Comparison of ENCODE assay signal across 8 cellular contexts in the genomic region with DNA sequence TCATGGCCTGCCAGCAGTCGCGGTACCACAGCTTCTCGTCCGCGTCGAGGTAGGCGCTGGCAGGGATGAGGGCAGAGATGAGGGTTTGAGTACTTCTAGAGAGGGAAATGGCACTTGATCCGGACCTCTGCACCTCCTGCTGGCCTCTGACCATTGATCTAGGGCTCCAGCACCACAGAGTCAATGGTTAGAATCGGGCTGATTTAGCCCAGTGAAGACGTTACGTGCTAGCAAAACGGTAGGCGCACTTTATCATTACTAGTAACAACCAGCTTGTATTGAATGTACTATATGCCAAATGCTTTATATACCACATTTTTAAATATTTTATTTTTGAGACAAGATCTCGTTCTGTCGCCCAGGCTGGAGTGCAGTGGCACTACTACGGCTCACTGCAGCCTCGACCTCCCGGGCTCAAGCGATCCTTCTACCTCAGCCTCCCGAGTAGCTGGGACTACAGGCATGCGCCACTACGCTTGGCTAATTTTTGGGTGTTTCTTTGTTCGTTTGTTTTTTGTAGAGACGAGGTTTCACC. TPM values are rescaled to one million over a fixed set of nuclear protein-coding genes. Genes with fewer than 3 reads are reported as not detected.
A peak's percentile ranks its signal among the peaks of the same experiment; 100 is the strongest.
DNase-seq lines count a peak whose midpoint lies in the region; ATAC-seq, FAIRE-seq and TF ChIP-seq lines count a peak whose summit lies in the region.

No MANE protein-coding gene starts in this region.

- H3K4me1 ChIP-seq in HepG2 (ENCODE audit: insufficient read depth, low read length), result peaks cover 38% of the 10 kb centered on the region
- H3K4me1 ChIP-seq in tibial nerve, result peaks cover 0 to 28% (median 14%) of the 10 kb centered on the region in 4 donors

- BruUV-seq in HepG2 (replicated peaks; lab: Mats Ljungman, UMichigan), result no TSS peak

- peak overlapping the region; percentile 93 for H3K4me2 ChIP-seq in HepG2 (ENCODE audit: low read depth, low read length)

- TF ChIP-seq POLR2A in HepG2 (IDR thresholded peaks at IDR 0.05; ENCODE audit: insufficient read depth in 1 of 2, low read depth in 2 of 2, low read length in 2 of 2), result no peak
- TF ChIP-seq POLR2A in tibial nerve (IDR thresholded peaks at IDR 0.05), result no peak

- H3K4me1 Mint-ChIP-seq in activated naive CD4-positive, alpha-beta T cell treated with anti-CD3 and anti-CD28 coated beads, Interleukin-2, amount 10 ng/mL, durations not matched to agents 7 days and 5 days, result peaks cover 37% of the 10 kb centered on the region
- H3K4me1 Mint-ChIP-seq in activated naive CD8-positive, alpha-beta T cell treated with anti-CD3 and anti-CD28 coated beads for 36 hours, result peaks cover 35% of the 10 kb centered on the region

- H3K9me3 ChIP-seq in HepG2 (ENCODE audit: low read length), result no peaks in the 10 kb centered on the region
- H3K9me3 ChIP-seq in tibial nerve, result no peaks in the 10 kb centered on the region

- TF ChIP-seq CTCF in HepG2 (CRISPR knock-in tag; IDR thresholded peaks at IDR 0.05) (peak; percentile 50), tibial nerve (IDR thresholded peaks at IDR 0.05) (peak in 2 of 5 experiments; percentile 15 to 16)

- H3K36me3 Mint-ChIP-seq in activated naive CD4-positive, alpha-beta T cell treated with anti-CD3 and anti-CD28 coated beads, Interleukin-2, amount 10 ng/mL, durations not matched to agents 7 days and 5 days, result peaks cover 28% of the 10 kb centered on the region
- peaks cover 26% of the 10 kb centered on the region for H3K36me3 Mint-ChIP-seq in activated naive CD8-positive, alpha-beta T cell treated with anti-CD3 and anti-CD28 coated beads for 36 hours

- CTCF ChIA-PET in activated naive CD4-positive, alpha-beta T cell treated with anti-CD3 and anti-CD28 coated beads, Interleukin-2, amount 10 ng/mL, durations not matched to agents 7 days and 5 days (lab: Charles Lee), result interaction anchor here (0.6 to 2.4 kb wide), 6 partner anchors 8 to 135 kb away, joined by 3 to 14 read pairs (median 3); no protein-coding TSS in a partner anchor
- CTCF ChIA-PET in HepG2 (lab: Yijun Ruan, JAX; ENCODE audit: low intra/inter-chr PET ratio, low total read pairs), result interaction anchor here (1.3 to 1.8 kb wide), 2 partner anchors 9 to 135 kb away, joined by 4 to 11 read pairs; no protein-coding TSS in a partner anchor

- peak overlapping the region; percentile 89 for H3K4me3 Mint-ChIP-seq in activated naive CD4-positive, alpha-beta T cell treated with anti-CD3 and anti-CD28 coated beads, Interleukin-2, amount 10 ng/mL, durations not matched to agents 7 days and 5 days
- H3K4me3 Mint-ChIP-seq in activated naive CD8-positive, alpha-beta T cell treated with anti-CD3 and anti-CD28 coated beads for 36 hours, result peak overlapping the region; percentile 90

- peak overlapping the region; percentile 65 for H3K9ac ChIP-seq in HepG2 (ENCODE audit: insufficient read depth, low read depth, low read length)

- H3K27ac ChIP-seq in HepG2 (ENCODE audit: extremely low read length, insufficient read depth, low read length) (peak overlapping the region; percentile 50), tibial nerve (peak overlapping the region in 3 of 4 donors; percentile 67 to 90 (median 80))

- 5% methylated on average over 24 of the region's 24 CpGs for WGBS in HepG2 (ENCODE audit: low lambda C conversion rate)
- WGBS in tibial nerve, 2 donors, result 32 to 41% methylated on average over 17 to 23 of the region's 24 CpGs

- FAIRE-seq in HepG2 (lab: Jason Lieb, UNC), result peak; percentile 34

- no peaks in the 10 kb centered on the region; a peak in 1 of 5 replicates for H3K27me3 ChIP-seq in HepG2 (ENCODE audit: control insufficient read depth in 1 of 2, insufficient read depth in 2 of 2, low read length in 2 of 2)
- no peaks in the 10 kb centered on the region for H3K27me3 ChIP-seq in tibial nerve

- DNase-seq in activated naive CD4-positive, alpha-beta T cell treated with anti-CD3 and anti-CD28 coated beads, Interleukin-2, amount 10 ng/mL, durations not matched to agents 7 days and 5 days, result no peak
- no peak for DNase-seq in activated naive CD4-positive, alpha-beta T cell treated with Interleukin-2 at 50 U/mL for 16 hours
- no peak for DNase-seq in activated naive CD8-positive, alpha-beta T cell treated with anti-CD3 and anti-CD28 coated beads for 36 hours
- DNase-seq in HepG2 (ENCODE audit: low spot score), result no peak
- DNase-seq in tibial nerve (ENCODE audit: low spot score in 2 of 2), result no peak
- DNase-seq in iPS-NIHi7 (ENCODE audit: extremely low spot score), result no peak
- DNase-seq in NCI-H510A treated with DMSO at 0.1 percent for 48 hours (lab: John Stamatoyannopoulos, UW), result no peak

- in situ Hi-C loops in HepG2 (cut with HindIII; ENCODE audit: extremely low pct_ligation_motif_present, low pct_unique_long_range_greater_than_20kb), result loop anchor here (5.0 kb wide), 1 partner anchor 140 kb away; a partner anchor contains a TSS

- peaks cover 4% of the 10 kb centered on the region for H3K27me3 Mint-ChIP-seq in activated naive CD4-positive, alpha-beta T cell treated with anti-CD3 and anti-CD28 coated beads, Interleukin-2, amount 10 ng/mL, durations not matched to agents 7 days and 5 days
- H3K27me3 Mint-ChIP-seq in activated naive CD8-positive, alpha-beta T cell treated with anti-CD3 and anti-CD28 coated beads for 36 hours, result no peaks in the 10 kb centered on the region

- no peaks in the 10 kb centered on the region for H3K9me3 Mint-ChIP-seq in activated naive CD4-positive, alpha-beta T cell treated with anti-CD3 and anti-CD28 coated beads, Interleukin-2, amount 10 ng/mL, durations not matched to agents 7 days and 5 days
- H3K9me3 Mint-ChIP-seq in activated naive CD8-positive, alpha-beta T cell treated with anti-CD3 and anti-CD28 coated beads for 36 hours, result no peaks in the 10 kb centered on the region

- peaks cover 35% of the 10 kb centered on the region for H3K79me2 ChIP-seq in HepG2 (ENCODE audit: insufficient read depth, low read length)

- POLR2A ChIA-PET in HepG2 (lab: Yijun Ruan, JAX), result interaction anchor here (0.8 to 2.3 kb wide), 23 partner anchors 9 to 983 kb away, joined by 3 to 18 read pairs (median 5); a partner anchor contains a TSS

- no peak for TF ChIP-seq EP300 in HepG2 (IDR thresholded peaks at IDR 0.05; ENCODE audit: low read depth in 2 of 2, low read length in 2 of 2)
- TF ChIP-seq EP300 in HepG2 (CRISPR knock-in tag; IDR thresholded peaks at IDR 0.05; ENCODE audit: borderline replicate concordance), result no peak
- no peak for TF ChIP-seq EP300 in tibial nerve (IDR thresholded peaks at IDR 0.05)

- H3K36me3 ChIP-seq in HepG2 (replicated peaks in 1 of 2; ENCODE audit: control insufficient read depth in 1 of 2, insufficient read depth in 2 of 2, low read length in 2 of 2) (peaks cover 2 to 12% of the 10 kb centered on the region in 2 experiments; a peak in 4 of 5 replicates), tibial nerve (peaks cover 0 to 19% (median 0%) of the 10 kb centered on the region in 3 donors)

- ATAC-seq in HepG2, result peak; percentile 44
- ATAC-seq in activated CD4-positive, CD25-positive, alpha-beta regulatory T cell treated with anti-CD3 and anti-CD28 coated beads, Interleukin-2, amount 50 U/mL, for 24 hours, result no peak

- H2AFZ ChIP-seq in HepG2 (ENCODE audit: low read length), result peak overlapping the region; percentile 24

- intact Hi-C loops in HepG2 (cut with micrococcal nuclease; ENCODE audit: unreplicated experiment), result loop anchor here (2.0 to 5.0 kb wide), 2 partner anchors 90 to 134 kb away; a partner anchor contains a TSS

- H4K20me1 ChIP-seq in HepG2 (ENCODE audit: insufficient read depth, low read length), result peaks cover 2% of the 10 kb centered on the region; the same call in 1 of the 2 replicates

- peak overlapping the region; percentile 77 to 98 (median 92) for H3K4me3 ChIP-seq in HepG2 (replicated peaks in 1 of 3; ENCODE audit: insufficient read depth in 1 of 3, low read depth in 2 of 3, low read length in 3 of 3)
- peak overlapping the region; percentile 47 to 100 (median 94) for H3K4me3 ChIP-seq in tibial nerve

- H3K27ac Mint-ChIP-seq in activated naive CD4-positive, alpha-beta T cell treated with anti-CD3 and anti-CD28 coated beads, Interleukin-2, amount 10 ng/mL, durations not matched to agents 7 days and 5 days, result no peak overlapping the region
- peak overlapping the region; percentile 91 for H3K27ac Mint-ChIP-seq in activated naive CD8-positive, alpha-beta T cell treated with anti-CD3 and anti-CD28 coated beads for 36 hours

- peak; percentile 37; the same call in 1 of the 2 replicates for TF ChIP-seq RAD21 in HepG2 (CRISPR knock-in tag; IDR thresholded peaks at IDR 0.05)

RNA-seq across cellular contexts. Expression of a gene that starts 0.5 kb away (rescaled TPM):
- under 1 TPM; 0.70 to 0.72 TPM for total RNA-seq in activated naive CD8-positive, alpha-beta T cell treated with anti-CD3 and anti-CD28 coated beads for 36 hours
- total RNA-seq in HepG2 (2016; rRNA removed; fragmentation: Illumina TruSeq; extraction: Trizol) (0.10 and 0.86 TPM in 2 replicates), tibial nerve (1 to 10 TPM; 2.8 to 8.4 (median 4.0) TPM)
- total RNA-seq in HepG2 (2016; cell fraction: cytosol; rRNA removed; fragmentation: Illumina TruSeq; extraction: Trizol; ENCODE audit: low read depth), result 0.18 TPM in 1 of 2 replicates, not detected in the other
- 0.10 and 0.93 TPM in 2 replicates for total RNA-seq in HepG2 (2016; cell fraction: insoluble cytoplasmic fraction; rRNA removed; fragmentation: Illumina TruSeq; extraction: Trizol)
- 0.24 and 0.25 TPM in 2 replicates for total RNA-seq in HepG2 (2016; cell fraction: membrane; rRNA removed; fragmentation: Illumina TruSeq; extraction: Trizol)
- total RNA-seq in HepG2 (2016; cell fraction: nucleus; rRNA removed; fragmentation: Illumina TruSeq; extraction: Trizol), result 0.84 and 1.0 TPM in 2 replicates
- 0.37 and 0.61 TPM in 2 replicates for polyA plus RNA-seq in HepG2 (2011; rRNA removed)
- polyA plus RNA-seq in HepG2 (2011; cell fraction: cytosol; rRNA removed), result 0.09 and 0.17 TPM in 2 replicates
- 4.3 and 5.3 TPM in 2 replicates for polyA plus RNA-seq in HepG2 (2011; cell fraction: nucleus; rRNA removed)
- 0.23 and 0.63 TPM in 2 replicates for polyA plus RNA-seq in HepG2 (2012)
- 0.10 TPM in 1 of 2 replicates, not detected in the other for polyA plus RNA-seq in HepG2 (2016; cell fraction: cytosol; fragmentation: Illumina TruSeq; extraction: Trizol; ENCODE audit: low read depth)
- polyA plus RNA-seq in HepG2 (2016; cell fraction: insoluble cytoplasmic fraction; fragmentation: Illumina TruSeq; extraction: Trizol; ENCODE audit: low read depth), result 0.16 and 0.74 TPM in 2 replicates
- polyA plus RNA-seq in HepG2 (2016; cell fraction: membrane; fragmentation: Illumina TruSeq; extraction: Trizol; ENCODE audit: low read depth), result 0.08 TPM in 1 of 2 replicates, not detected in the other
- polyA plus RNA-seq in HepG2 (2016; cell fraction: nucleus; fragmentation: Illumina TruSeq; extraction: Trizol; ENCODE audit: insufficient read depth, low read depth), result 3.4 and 4.5 TPM in 2 replicates
- 0.06 and 0.37 TPM in 2 replicates for polyA minus RNA-seq in HepG2 (2011; rRNA and poly(A)+ RNA removed; ENCODE audit: low replicate concordance)
- not detected in 2 replicates for polyA minus RNA-seq in HepG2 (2011; cell fraction: cytosol; rRNA and poly(A)+ RNA removed)
- 0.39 and 2.0 TPM in 2 replicates for polyA minus RNA-seq in HepG2 (2011; cell fraction: nucleus; rRNA and poly(A)+ RNA removed)

RNA-seq across cellular contexts. Expression of a gene that starts 0.9 kb away (rescaled TPM):
- 10 to 100 TPM; 16.1 to 16.2 TPM for total RNA-seq in activated naive CD8-positive, alpha-beta T cell treated with anti-CD3 and anti-CD28 coated beads for 36 hours
- total RNA-seq in HepG2 (2016; rRNA removed; fragmentation: Illumina TruSeq; extraction: Trizol) (8.5 and 9.2 TPM in 2 replicates), tibial nerve (10 to 100 TPM in 3 of 4 donors, 1 to 10 TPM in 1; 8.1 to 19.5 (median 12.0) TPM)
- total RNA-seq in HepG2 (2016; cell fraction: cytosol; rRNA removed; fragmentation: Illumina TruSeq; extraction: Trizol; ENCODE audit: low read depth), result 2.6 and 3.0 TPM in 2 replicates
- 8.1 and 8.8 TPM in 2 replicates for total RNA-seq in HepG2 (2016; cell fraction: insoluble cytoplasmic fraction; rRNA removed; fragmentation: Illumina TruSeq; extraction: Trizol)
- 5.7 and 5.9 TPM in 2 replicates for total RNA-seq in HepG2 (2016; cell fraction: membrane; rRNA removed; fragmentation: Illumina TruSeq; extraction: Trizol)
- total RNA-seq in HepG2 (2016; cell fraction: nucleus; rRNA removed; fragmentation: Illumina TruSeq; extraction: Trizol), result 8.9 and 11.2 TPM in 2 replicates
- 22.7 and 24.5 TPM in 2 replicates for polyA plus RNA-seq in HepG2 (2011; rRNA removed)
- 9.5 and 10.5 TPM in 2 replicates for polyA plus RNA-seq in HepG2 (2011; cell fraction: cytosol; rRNA removed)
- polyA plus RNA-seq in HepG2 (2011; cell fraction: nucleus; rRNA removed), result 48.8 and 55.7 TPM in 2 replicates
- polyA plus RNA-seq in HepG2 (2012), result 11.9 and 17.0 TPM in 2 replicates
- polyA plus RNA-seq in HepG2 (2016; cell fraction: cytosol; fragmentation: Illumina TruSeq; extraction: Trizol; ENCODE audit: low read depth), result 1.5 and 1.6 TPM in 2 replicates
- polyA plus RNA-seq in HepG2 (2016; cell fraction: insoluble cytoplasmic fraction; fragmentation: Illumina TruSeq; extraction: Trizol; ENCODE audit: low read depth), result 8.5 and 11.6 TPM in 2 replicates
- polyA plus RNA-seq in HepG2 (2016; cell fraction: membrane; fragmentation: Illumina TruSeq; extraction: Trizol; ENCODE audit: low read depth), result 3.3 and 3.6 TPM in 2 replicates
- 29.7 and 31.1 TPM in 2 replicates for polyA plus RNA-seq in HepG2 (2016; cell fraction: nucleus; fragmentation: Illumina TruSeq; extraction: Trizol; ENCODE audit: insufficient read depth, low read depth)
- polyA minus RNA-seq in HepG2 (2011; rRNA and poly(A)+ RNA removed; ENCODE audit: low replicate concordance), result 28.0 and 40.9 TPM in 2 replicates
- 8.3 and 9.2 TPM in 2 replicates for polyA minus RNA-seq in HepG2 (2011; cell fraction: cytosol; rRNA and poly(A)+ RNA removed)
- 16.2 and 20.8 TPM in 2 replicates for polyA minus RNA-seq in HepG2 (2011; cell fraction: nucleus; rRNA and poly(A)+ RNA removed)

RNA-seq across cellular contexts. Expression of a gene that starts 34.9 kb away (rescaled TPM):
- total RNA-seq in activated naive CD8-positive, alpha-beta T cell treated with anti-CD3 and anti-CD28 coated beads for 36 hours, result 10 to 100 TPM; 45.9 to 47.5 TPM
- 53.4 and 53.8 TPM in 2 replicates for total RNA-seq in HepG2 (2016; rRNA removed; fragmentation: Illumina TruSeq; extraction: Trizol)
- 48.1 and 65.0 TPM in 2 replicates for total RNA-seq in HepG2 (2016; cell fraction: cytosol; rRNA removed; fragmentation: Illumina TruSeq; extraction: Trizol; ENCODE audit: low read depth)
- 54.0 and 55.5 TPM in 2 replicates for total RNA-seq in HepG2 (2016; cell fraction: insoluble cytoplasmic fraction; rRNA removed; fragmentation: Illumina TruSeq; extraction: Trizol)
- total RNA-seq in HepG2 (2016; cell fraction: membrane; rRNA removed; fragmentation: Illumina TruSeq; extraction: Trizol), result 91.2 and 112 TPM in 2 replicates
- 18.7 and 22.3 TPM in 2 replicates for total RNA-seq in HepG2 (2016; cell fraction: nucleus; rRNA removed; fragmentation: Illumina TruSeq; extraction: Trizol)
- polyA plus RNA-seq in HepG2 (2011; rRNA removed), result 44.2 and 45.5 TPM in 2 replicates
- 45.9 and 53.3 TPM in 2 replicates for polyA plus RNA-seq in HepG2 (2011; cell fraction: cytosol; rRNA removed)
- 22.1 and 23.2 TPM in 2 replicates for polyA plus RNA-seq in HepG2 (2011; cell fraction: nucleus; rRNA removed)
- polyA plus RNA-seq in HepG2 (2012), result 25.9 and 34.6 TPM in 2 replicates
- polyA plus RNA-seq in HepG2 (2016; cell fraction: cytosol; fragmentation: Illumina TruSeq; extraction: Trizol; ENCODE audit: low read depth), result 42.2 and 59.3 TPM in 2 replicates
- 50.1 and 54.2 TPM in 2 replicates for polyA plus RNA-seq in HepG2 (2016; cell fraction: insoluble cytoplasmic fraction; fragmentation: Illumina TruSeq; extraction: Trizol; ENCODE audit: low read depth)
- polyA plus RNA-seq in HepG2 (2016; cell fraction: membrane; fragmentation: Illumina TruSeq; extraction: Trizol; ENCODE audit: low read depth), result 66.6 and 83.2 TPM in 2 replicates
- 28.8 and 33.3 TPM in 2 replicates for polyA plus RNA-seq in HepG2 (2016; cell fraction: nucleus; fragmentation: Illumina TruSeq; extraction: Trizol; ENCODE audit: insufficient read depth, low read depth)
- polyA minus RNA-seq in HepG2 (2011; rRNA and poly(A)+ RNA removed; ENCODE audit: low replicate concordance), result 45.1 and 58.5 TPM in 2 replicates
- 26.7 and 28.4 TPM in 2 replicates for polyA minus RNA-seq in HepG2 (2011; cell fraction: cytosol; rRNA and poly(A)+ RNA removed)
- polyA minus RNA-seq in HepG2 (2011; cell fraction: nucleus; rRNA and poly(A)+ RNA removed), result 8.2 and 9.8 TPM in 2 replicates
- total RNA-seq in tibial nerve, result 10 to 100 TPM; 47.1 to 74.3 (median 60.9) TPM

RNA-seq across cellular contexts. Expression of a gene that starts 39.5 kb away (rescaled TPM):
- 100 to 1,000 TPM; 174 to 181 TPM for total RNA-seq in activated naive CD8-positive, alpha-beta T cell treated with anti-CD3 and anti-CD28 coated beads for 36 hours
- total RNA-seq in HepG2 (2016; rRNA removed; fragmentation: Illumina TruSeq; extraction: Trizol) (214 and 224 TPM in 2 replicates), tibial nerve (100 to 1,000 TPM in 2 of 4 donors, 10 to 100 TPM in 2; 54.4 to 137 (median 105) TPM)
- total RNA-seq in HepG2 (2016; cell fraction: cytosol; rRNA removed; fragmentation: Illumina TruSeq; extraction: Trizol; ENCODE audit: low read depth), result 79.7 and 100.0 TPM in 2 replicates
- total RNA-seq in HepG2 (2016; cell fraction: insoluble cytoplasmic fraction; rRNA removed; fragmentation: Illumina TruSeq; extraction: Trizol), result 209 and 229 TPM in 2 replicates
- total RNA-seq in HepG2 (2016; cell fraction: membrane; rRNA removed; fragmentation: Illumina TruSeq; extraction: Trizol), result 120 and 150 TPM in 2 replicates
- 79.9 and 90.1 TPM in 2 replicates for total RNA-seq in HepG2 (2016; cell fraction: nucleus; rRNA removed; fragmentation: Illumina TruSeq; extraction: Trizol)
- polyA plus RNA-seq in HepG2 (2011; rRNA removed), result 168 and 198 TPM in 2 replicates
- polyA plus RNA-seq in HepG2 (2011; cell fraction: cytosol; rRNA removed), result 212 and 299 TPM in 2 replicates
- 132 and 146 TPM in 2 replicates for polyA plus RNA-seq in HepG2 (2011; cell fraction: nucleus; rRNA removed)
- polyA plus RNA-seq in HepG2 (2012), result 140 and 216 TPM in 2 replicates
- polyA plus RNA-seq in HepG2 (2016; cell fraction: cytosol; fragmentation: Illumina TruSeq; extraction: Trizol; ENCODE audit: low read depth), result 108 and 138 TPM in 2 replicates
- 277 and 305 TPM in 2 replicates for polyA plus RNA-seq in HepG2 (2016; cell fraction: insoluble cytoplasmic fraction; fragmentation: Illumina TruSeq; extraction: Trizol; ENCODE audit: low read depth)
- polyA plus RNA-seq in HepG2 (2016; cell fraction: membrane; fragmentation: Illumina TruSeq; extraction: Trizol; ENCODE audit: low read depth), result 139 and 154 TPM in 2 replicates
- 173 and 182 TPM in 2 replicates for polyA plus RNA-seq in HepG2 (2016; cell fraction: nucleus; fragmentation: Illumina TruSeq; extraction: Trizol; ENCODE audit: insufficient read depth, low read depth)
- polyA minus RNA-seq in HepG2 (2011; rRNA and poly(A)+ RNA removed; ENCODE audit: low replicate concordance), result 366 and 394 TPM in 2 replicates
- 157 and 165 TPM in 2 replicates for polyA minus RNA-seq in HepG2 (2011; cell fraction: cytosol; rRNA and poly(A)+ RNA removed)
- 60.0 and 81.7 TPM in 2 replicates for polyA minus RNA-seq in HepG2 (2011; cell fraction: nucleus; rRNA and poly(A)+ RNA removed)

RNA-seq across cellular contexts. Expression of a gene that starts 40.3 kb away (rescaled TPM):
- 10 to 100 TPM; 42.2 to 42.4 TPM for total RNA-seq in activated naive CD8-positive, alpha-beta T cell treated with anti-CD3 and anti-CD28 coated beads for 36 hours
- 24.8 and 43.3 TPM in 2 replicates for total RNA-seq in HepG2 (2016; rRNA removed; fragmentation: Illumina TruSeq; extraction: Trizol)
- total RNA-seq in HepG2 (2016; cell fraction: cytosol; rRNA removed; fragmentation: Illumina TruSeq; extraction: Trizol; ENCODE audit: low read depth), result 11.2 and 11.7 TPM in 2 replicates
- total RNA-seq in HepG2 (2016; cell fraction: insoluble cytoplasmic fraction; rRNA removed; fragmentation: Illumina TruSeq; extraction: Trizol), result 22.8 and 43.9 TPM in 2 replicates
- total RNA-seq in HepG2 (2016; cell fraction: membrane; rRNA removed; fragmentation: Illumina TruSeq; extraction: Trizol), result 7.4 and 8.2 TPM in 2 replicates
- total RNA-seq in HepG2 (2016; cell fraction: nucleus; rRNA removed; fragmentation: Illumina TruSeq; extraction: Trizol), result 43.8 and 49.8 TPM in 2 replicates
- polyA plus RNA-seq in HepG2 (2011; rRNA removed), result 40.9 and 51.3 TPM in 2 replicates
- 17.4 and 28.9 TPM in 2 replicates for polyA plus RNA-seq in HepG2 (2011; cell fraction: cytosol; rRNA removed)
- 414 and 516 TPM in 2 replicates for polyA plus RNA-seq in HepG2 (2011; cell fraction: nucleus; rRNA removed)
- polyA plus RNA-seq in HepG2 (2012), result 22.1 and 28.1 TPM in 2 replicates
- 3.3 and 4.0 TPM in 2 replicates for polyA plus RNA-seq in HepG2 (2016; cell fraction: cytosol; fragmentation: Illumina TruSeq; extraction: Trizol; ENCODE audit: low read depth)
- 22.0 and 24.2 TPM in 2 replicates for polyA plus RNA-seq in HepG2 (2016; cell fraction: insoluble cytoplasmic fraction; fragmentation: Illumina TruSeq; extraction: Trizol; ENCODE audit: low read depth)
- polyA plus RNA-seq in HepG2 (2016; cell fraction: membrane; fragmentation: Illumina TruSeq; extraction: Trizol; ENCODE audit: low read depth), result 4.4 and 6.6 TPM in 2 replicates
- 153 and 170 TPM in 2 replicates for polyA plus RNA-seq in HepG2 (2016; cell fraction: nucleus; fragmentation: Illumina TruSeq; extraction: Trizol; ENCODE audit: insufficient read depth, low read depth)
- polyA minus RNA-seq in HepG2 (2011; rRNA and poly(A)+ RNA removed; ENCODE audit: low replicate concordance), result 38.6 and 47.8 TPM in 2 replicates
- polyA minus RNA-seq in HepG2 (2011; cell fraction: cytosol; rRNA and poly(A)+ RNA removed), result 8.8 and 11.4 TPM in 2 replicates
- polyA minus RNA-seq in HepG2 (2011; cell fraction: nucleus; rRNA and poly(A)+ RNA removed), result 35.9 and 44.5 TPM in 2 replicates
- 100 to 1,000 TPM in 1 of 4 donors, 10 to 100 TPM in 3; 51.3 to 101 (median 59.2) TPM for total RNA-seq in tibial nerve
